ENCODE assay signal across 12 cellular contexts in genomic region chr7:4144801-4145470, GRCh38.
DNase-seq lines count a peak whose midpoint lies in the region; ATAC-seq and TF ChIP-seq lines count a peak whose summit lies in the region.
"Had no signal": no experiment of that assay in that cellular context is flagged by ENCODE, and none has a peak within 500 bp of the region (broad histone marks: within the 10 kb centered on the region; RNA-seq: fewer than 3 reads in every experiment).

No MANE protein-coding gene starts in this region.

- H3K4me3 ChIP-seq in left ventricle myocardium inferior (peak overlapping the region; percentile 37), body of pancreas (no peak overlapping the region)

- no peak for ATAC-seq in HG03520 (IDR thresholded peaks at IDR 0.05; ENCODE audit: unreplicated experiment)
- no peak for ATAC-seq in body of pancreas
- ATAC-seq: HCT116 had no signal

- peak overlapping the region; percentile 59 for H3K27ac Mint-ChIP-seq in progenitor cell of endocrine pancreas
- H3K27ac Mint-ChIP-seq: T-helper 1 cell treated with Interleukin-12 subunit alpha and Interleukin-12 subunit beta and Interleukin-4 antibody, amounts not matched to agents 30 μg/mL and 1 μg/mL, for 36 hours had no signal

- H3K36me3 Mint-ChIP-seq in progenitor cell of endocrine pancreas (ENCODE audit: insufficient read depth): peaks cover 3% of the 10 kb centered on the region

- peaks cover 50% of the 10 kb centered on the region for H3K27me3 ChIP-seq in left ventricle myocardium inferior (ENCODE audit: low read depth)
- no peaks in the 10 kb centered on the region for H3K27me3 ChIP-seq in body of pancreas

- H3K27me3 Mint-ChIP-seq in progenitor cell of endocrine pancreas: no peaks in the 10 kb centered on the region

- H3K4me1 Mint-ChIP-seq in progenitor cell of endocrine pancreas (ENCODE audit: low read depth): peaks cover 14% of the 10 kb centered on the region

- no peak for TF ChIP-seq CTCF in left ventricle myocardium inferior (IDR thresholded peaks at IDR 0.05; ENCODE audit: borderline replicate concordance)
- TF ChIP-seq CTCF in progenitor cell of endocrine pancreas (IDR thresholded peaks at IDR 0.05; ENCODE audit: unreplicated experiment): no peak
- no peak for TF ChIP-seq CTCF in body of pancreas (IDR thresholded peaks at IDR 0.05)

- no peak overlapping the region for H3K4me3 Mint-ChIP-seq in progenitor cell of endocrine pancreas (ENCODE audit: low read depth)
- H3K4me3 Mint-ChIP-seq: T-helper 1 cell treated with Interleukin-12 subunit alpha and Interleukin-12 subunit beta and Interleukin-4 antibody, amounts not matched to agents 30 μg/mL and 1 μg/mL, for 36 hours had no signal

- H3K9ac ChIP-seq in ES-I3 (ENCODE audit: low read depth, low read length): peak overlapping the region; percentile 7; the same call in 1 of the 2 replicates

- TF ChIP-seq POLR2A in body of pancreas (IDR thresholded peaks at IDR 0.05): no peak

- intact Hi-C loops in left ventricle myocardium inferior (cut with micrococcal nuclease): no loop called here
- intact Hi-C loops in body of pancreas (cut with DNase I): no loop called here

- H3K27ac ChIP-seq in left ventricle myocardium inferior (replicated peaks): no peak overlapping the region
- H3K27ac ChIP-seq in body of pancreas: no peak overlapping the region

- H3K9me3 Mint-ChIP-seq in progenitor cell of endocrine pancreas (ENCODE audit: low read depth): no peaks in the 10 kb centered on the region
- H3K9me3 Mint-ChIP-seq: T-helper 1 cell treated with Interleukin-12 subunit alpha and Interleukin-12 subunit beta and Interleukin-4 antibody, amounts not matched to agents 30 μg/mL and 1 μg/mL, for 36 hours had no signal

- H3K4me1 ChIP-seq in ES-I3 (ENCODE audit: insufficient read depth, low read length) (no peaks in the 10 kb centered on the region; the same call in 1 of the 2 replicates), left ventricle myocardium inferior (no peaks in the 10 kb centered on the region), body of pancreas (no peaks in the 10 kb centered on the region)

- WGBS in body of pancreas, 2 donors: 57 to 71% methylated on average over 15 to 25 of the region's 26 CpGs

- no peaks in the 10 kb centered on the region for H3K9me3 ChIP-seq in ES-I3 (ENCODE audit: control insufficient read depth, insufficient read depth, low read length)
- no peaks in the 10 kb centered on the region for H3K9me3 ChIP-seq in left ventricle myocardium inferior (replicated peaks)
- H3K9me3 ChIP-seq in body of pancreas: no peaks in the 10 kb centered on the region

- H3K36me3 ChIP-seq in ES-I3 (ENCODE audit: insufficient read depth, low read length) (no peaks in the 10 kb centered on the region), left ventricle myocardium inferior (no peaks in the 10 kb centered on the region), body of pancreas (replicated peaks in 1 of 2; ENCODE audit: insufficient read depth in 1 of 2, low read depth in 2 of 2) (no peaks in the 10 kb centered on the region)

- peak; percentile 64 for DNase-seq in astrocyte of the hippocampus (ENCODE audit: low read depth, low spot score)
- peak; percentile 42 for DNase-seq in left ventricle myocardium inferior
- no peak for DNase-seq in progenitor cell of endocrine pancreas (ENCODE audit: low spot score, unreplicated experiment)
- no peak for DNase-seq in T1000 (lab: John Stamatoyannopoulos, UW)
- no peak for DNase-seq in RKO (ENCODE audit: low spot score)
- no peak for DNase-seq in body of pancreas
- DNase-seq: DMS 273 treated with DMSO at 0.1 percent for 48 hours, NCI-H226 had no signal

Comparison
In these comparisons a context has a peak if more than half of its experiments do, and no peak if none do; other contexts are left out.
1. DNase-seq: peak in astrocyte of the hippocampus (single experiment) and left ventricle myocardium inferior (single experiment); none in progenitor cell of endocrine pancreas (single experiment), T1000 (single experiment), RKO (single experiment) and body of pancreas (0 of 4).